Comparison of ENCODE assay signal across 19 cellular contexts in genomic region chr2:41768301-41768700, GRCh38.
DNase-seq lines count a peak whose midpoint lies in the region; ATAC-seq and TF ChIP-seq lines count a peak whose summit lies in the region.
"Had no signal": no experiment of that assay in that cellular context is flagged by ENCODE, and none has a peak within 500 bp of the region (broad histone marks: within the 10 kb centered on the region; RNA-seq: fewer than 3 reads in every experiment).

No MANE protein-coding gene starts in this region.

- H3K36me3 ChIP-seq in testis (ENCODE audit: low read depth, missing control alignments) (no peaks in the 10 kb centered on the region), transverse colon (no peaks in the 10 kb centered on the region), BE2C (no peaks in the 10 kb centered on the region)
- H3K36me3 ChIP-seq: HAP-1 had no signal

- H3K36me3 Mint-ChIP-seq in endothelial cell (ENCODE audit: low read depth, unreplicated experiment), result no peaks in the 10 kb centered on the region

- no peaks in the 10 kb centered on the region for H3K9me3 Mint-ChIP-seq in endothelial cell (ENCODE audit: unreplicated experiment)

- no peak for TF ChIP-seq POLR2A in testis (IDR thresholded peaks at IDR 0.05)
- no peak for TF ChIP-seq POLR2A in transverse colon (IDR thresholded peaks at IDR 0.05)

- no peak overlapping the region for H3K27ac Mint-ChIP-seq in endothelial cell (ENCODE audit: unreplicated experiment)

- H3K27ac ChIP-seq in right cardiac atrium (ENCODE audit: low read length) (no peak overlapping the region), testis (no peak overlapping the region), transverse colon (no peak overlapping the region)
- H3K27ac ChIP-seq: A549, C4-2B, HL-60 had no signal

- H3K27me3 ChIP-seq in right cardiac atrium (ENCODE audit: control insufficient read depth, insufficient read depth), result no peaks in the 10 kb centered on the region
- H3K27me3 ChIP-seq in testis, result no peaks in the 10 kb centered on the region
- H3K27me3 ChIP-seq in transverse colon, result no peaks in the 10 kb centered on the region
- peaks cover 10% of the 10 kb centered on the region for H3K27me3 ChIP-seq in BE2C

- H3K4me3 ChIP-seq in right cardiac atrium (ENCODE audit: low read length) (no peak overlapping the region), testis (no peak overlapping the region), transverse colon (no peak overlapping the region), BE2C (ENCODE audit: low read depth, low read length) (no peak overlapping the region)
- H3K4me3 ChIP-seq: A549, HAP-1 had no signal

- H3K4me1 ChIP-seq in right cardiac atrium (ENCODE audit: control insufficient read depth, insufficient read depth, low read length) (peaks cover 3% of the 10 kb centered on the region), testis (no peaks in the 10 kb centered on the region), transverse colon (no peaks in the 10 kb centered on the region), BE2C (no peaks in the 10 kb centered on the region)
- H3K4me1 ChIP-seq: A549, HAP-1 had no signal

- 32% methylated on average over 5 of the region's 5 CpGs for WGBS in right cardiac atrium
- 51 to 62% methylated on average over 5 of the region's 5 CpGs for WGBS in testis, 2 donors
- WGBS in transverse colon (ENCODE audit: low coverage in 1 of 2), 2 donors, result 61 to 90% methylated on average over 2 to 5 of the region's 5 CpGs

- DNase-seq in Right ventricle myocardium superior (no peak), cardiac septum (ENCODE audit: low spot score) (no peak), endothelial cell (ENCODE audit: low spot score) (peak; percentile 8), right cardiac atrium (peak in 2 of 3 donors; percentile 20 to 53), testis (peak; percentile 18), cerebellar cortex (ENCODE audit: low spot score) (no peak), transverse colon (no peak), BE2C (no peak)
- DNase-seq: DMS153, GDM1, NCI-H1048, NCI-H146, NCI-H2029 treated with DMSO at 0.1 percent for 48 hours, SIG-M5 had no signal

- in situ Hi-C loops in transverse colon (cut with MboI; ENCODE audit: low pct_ligation_motif_present in 1 of 4, low pct_unique_long_range_greater_than_20kb in 1 of 4, low sequenced_read_pairs in 3 of 4), result no loop called here

- ATAC-seq in Right ventricle myocardium superior (ENCODE audit: poor library complexity) (peak; percentile 79), right cardiac atrium (peak; percentile 71 to 72)
- ATAC-seq: A549, SK-N-SH treated with all-trans-retinoic acid at 6 μM for 48 hours had no signal

- H3K4me1 Mint-ChIP-seq in endothelial cell (ENCODE audit: unreplicated experiment), result peaks cover 7% of the 10 kb centered on the region

- no peak overlapping the region for H3K4me3 Mint-ChIP-seq in endothelial cell (ENCODE audit: unreplicated experiment)

- no peak for TF ChIP-seq EP300 in transverse colon (IDR thresholded peaks at IDR 0.05; ENCODE audit: low read depth)

- TF ChIP-seq CTCF in endothelial cell (IDR thresholded peaks at IDR 0.05; ENCODE audit: unreplicated experiment) (no peak), testis (IDR thresholded peaks at IDR 0.05) (no peak), transverse colon (IDR thresholded peaks at IDR 0.05) (no peak), BE2C (IDR thresholded peaks at IDR 0.05; ENCODE audit: low read depth, low read length) (no peak)

- intact Hi-C loops in Right ventricle myocardium superior (cut with DNase I), result no loop called here
- intact Hi-C loops in cardiac septum (cut with DNase I), result no loop called here
- intact Hi-C loops in right cardiac atrium (cut with DNase I), result no loop called here
- intact Hi-C loops in testis (cut with DNase I; ENCODE audit: low total_unique reads), result no loop called here
- intact Hi-C loops in transverse colon (cut with DNase I; ENCODE audit: low total_unique reads), result no loop called here

- no peaks in the 10 kb centered on the region for H3K27me3 Mint-ChIP-seq in endothelial cell (ENCODE audit: unreplicated experiment)

- H3K9me3 ChIP-seq in right cardiac atrium (ENCODE audit: control insufficient read depth, low read length) (no peaks in the 10 kb centered on the region), testis (no peaks in the 10 kb centered on the region), transverse colon (no peaks in the 10 kb centered on the region), BE2C (no peaks in the 10 kb centered on the region)
- H3K9me3 ChIP-seq: A549, HAP-1 had no signal

Comparison
In these comparisons a context has a peak if more than half of its experiments do, and no peak if none do; other contexts are left out.
1. DNase-seq: peak in endothelial cell (single experiment), right cardiac atrium (2 of 3) and testis (single experiment); none in Right ventricle myocardium superior (single experiment), cardiac septum (single experiment), cerebellar cortex (single experiment), transverse colon (single experiment) and BE2C (single experiment).